ENCODE assay signal across 12 cellular contexts in the genomic region with DNA sequence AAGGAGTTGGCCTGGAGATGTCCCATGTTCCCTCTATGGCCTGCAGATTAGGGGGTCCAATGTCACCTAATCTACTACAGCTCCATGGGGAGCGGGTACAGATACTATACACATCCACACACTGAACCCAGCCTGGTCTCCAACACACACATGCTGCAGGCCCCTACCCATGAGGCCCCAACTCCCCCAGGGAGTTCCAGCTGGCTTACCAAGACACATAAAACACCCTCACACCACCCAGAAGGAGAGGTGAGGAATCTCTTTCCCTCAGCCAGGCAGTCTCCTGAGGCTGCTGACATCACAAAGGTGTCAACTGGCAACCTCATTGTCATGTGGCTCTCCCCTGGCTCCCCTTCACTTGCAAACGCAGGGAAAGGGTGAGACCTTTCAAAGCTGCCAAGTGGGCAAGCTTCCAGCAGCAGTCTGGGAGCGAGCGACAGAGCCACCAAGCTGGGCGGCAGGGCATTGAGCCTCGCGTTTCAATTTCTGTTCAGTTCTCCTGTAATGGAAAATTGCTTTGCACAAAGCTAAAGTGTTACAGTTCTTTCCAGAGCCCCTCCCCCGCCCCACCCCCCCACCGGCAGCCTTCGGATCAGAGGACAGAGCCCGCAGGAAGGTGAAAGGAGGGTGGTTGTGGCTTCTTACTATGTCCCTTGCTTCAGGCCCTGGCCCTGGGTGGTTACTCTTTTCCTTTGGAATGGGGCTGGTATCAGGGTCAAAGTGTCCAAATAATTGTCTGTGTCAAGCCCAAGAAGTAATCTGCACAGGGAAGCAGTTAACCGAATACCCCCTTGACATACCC. TPM values are rescaled to one million over a fixed set of nuclear protein-coding genes. Genes with fewer than 3 reads are reported as not detected.
DNase-seq lines count a peak whose midpoint lies in the region; ATAC-seq, FAIRE-seq and TF ChIP-seq lines count a peak whose summit lies in the region.
"Had no signal": no experiment of that assay in that cellular context is flagged by ENCODE, and none has a peak within 500 bp of the region (broad histone marks: within the 10 kb centered on the region; RNA-seq: fewer than 3 reads in every experiment).

A gene with protein sequence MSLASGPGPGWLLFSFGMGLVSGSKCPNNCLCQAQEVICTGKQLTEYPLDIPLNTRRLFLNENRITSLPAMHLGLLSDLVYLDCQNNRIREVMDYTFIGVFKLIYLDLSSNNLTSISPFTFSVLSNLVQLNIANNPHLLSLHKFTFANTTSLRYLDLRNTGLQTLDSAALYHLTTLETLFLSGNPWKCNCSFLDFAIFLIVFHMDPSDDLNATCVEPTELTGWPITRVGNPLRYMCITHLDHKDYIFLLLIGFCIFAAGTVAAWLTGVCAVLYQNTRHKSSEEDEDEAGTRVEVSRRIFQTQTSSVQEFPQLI (plus strand): TSS at position 350 of the 802 bp plus-strand sequence. CDS start 297 bp downstream, at position 647.

- H3K36me3 ChIP-seq in adrenal gland (replicated peaks in 1 of 2): no peaks in the 10 kb centered on the region
- no peaks in the 10 kb centered on the region for H3K36me3 ChIP-seq in thyroid gland
- no peaks in the 10 kb centered on the region for H3K36me3 ChIP-seq in CD4-positive, alpha-beta memory T cell (ENCODE audit: insufficient read depth, low read length)

- no peaks in the 10 kb centered on the region for H3K4me1 ChIP-seq in adrenal gland (replicated peaks in 1 of 2)
- peaks cover 12 to 60% of the 10 kb centered on the region in 2 donors for H3K4me1 ChIP-seq in thyroid gland
- H3K4me1 ChIP-seq in CD4-positive, alpha-beta memory T cell (ENCODE audit: insufficient read depth, low read length): no peaks in the 10 kb centered on the region

- WGBS in adrenal gland, 4 donors: 8 to 25% (median 17%) methylated on average over 8 to 12 of the region's 12 CpGs
- 10 to 15% methylated on average over 11 to 12 of the region's 12 CpGs for WGBS in thyroid gland, 2 donors

- H3K36me3 Mint-ChIP-seq in activated CD4-positive, alpha-beta T cell treated with anti-CD3 and anti-CD28 coated beads for 36 hours (ENCODE audit: low read depth): no peaks in the 10 kb centered on the region
- no peaks in the 10 kb centered on the region for H3K36me3 Mint-ChIP-seq in activated CD4-positive, alpha-beta T cell treated with anti-CD3 and anti-CD28 coated beads, Interleukin-2, amount 10 ng/mL, durations not matched to agents 24 days and 14 days (ENCODE audit: low read depth)
- no peaks in the 10 kb centered on the region for H3K36me3 Mint-ChIP-seq in CD4-positive, alpha-beta memory T cell

- H3K4me3 Mint-ChIP-seq in activated CD4-positive, alpha-beta T cell treated with anti-CD3 and anti-CD28 coated beads for 36 hours: no peak within 1 kb of the TSS
- H3K4me3 Mint-ChIP-seq in activated CD4-positive, alpha-beta T cell treated with anti-CD3 and anti-CD28 coated beads, Interleukin-2, amount 10 ng/mL, durations not matched to agents 24 days and 14 days: no peak within 1 kb of the TSS
- no peak within 1 kb of the TSS for H3K4me3 Mint-ChIP-seq in CD4-positive, alpha-beta memory T cell

- peak; percentile 9 for ATAC-seq in activated CD4-positive, alpha-beta T cell treated with anti-CD3 and anti-CD28 coated beads for 36 hours
- no peak for ATAC-seq in GM21526 (IDR thresholded peaks at IDR 0.05; ENCODE audit: low FRiP score, unreplicated experiment)

- peak; percentile 55 for FAIRE-seq in islet of Langerhans (lab: Jason Lieb, UNC)
- FAIRE-seq: keratinocyte had no signal

- no peak within 1 kb of the TSS for H3K27ac ChIP-seq in adrenal gland
- H3K27ac ChIP-seq in thyroid gland: peak within 1 kb of the TSS in 1 of 3 donors; percentile 27
- H3K27ac ChIP-seq in CD4-positive, alpha-beta memory T cell (ENCODE audit: low read depth, low read length): no peak within 1 kb of the TSS

- no peak within 1 kb of the TSS for H3K4me3 ChIP-seq in adrenal gland
- no peak within 1 kb of the TSS for H3K4me3 ChIP-seq in thyroid gland (replicated peaks in 1 of 3)
- H3K4me3 ChIP-seq in CD4-positive, alpha-beta memory T cell (ENCODE audit: low read length in 2 of 2): no peak within 1 kb of the TSS

- no peak for TF ChIP-seq CTCF in adrenal gland (IDR thresholded peaks at IDR 0.05)
- peak in 2 of 6 experiments; percentile 13 to 30 for TF ChIP-seq CTCF in thyroid gland (IDR thresholded peaks at IDR 0.05)

- peak; percentile 7 for DNase-seq in activated CD4-positive, alpha-beta T cell treated with anti-CD3 and anti-CD28 coated beads for 36 hours
- DNase-seq in activated CD4-positive, alpha-beta T cell treated with anti-CD3 and anti-CD28 coated beads, Interleukin-2, amount 10 ng/mL, durations not matched to agents 24 days and 14 days: no peak
- peak; percentile 54 to 74 (median 69) for DNase-seq in adrenal gland
- peak; percentile 92 to 94 for DNase-seq in thyroid gland
- no peak for DNase-seq in CD4-positive, alpha-beta memory T cell
- DNase-seq in ecto neural progenitor cell (ENCODE audit: low spot score): no peak
- DNase-seq: activated CD4-positive, CD25-positive, alpha-beta regulatory T cell; NCI-H146 had no signal

- peaks cover 33% of the 10 kb centered on the region for H3K27me3 Mint-ChIP-seq in activated CD4-positive, alpha-beta T cell treated with anti-CD3 and anti-CD28 coated beads for 36 hours
- H3K27me3 Mint-ChIP-seq in activated CD4-positive, alpha-beta T cell treated with anti-CD3 and anti-CD28 coated beads, Interleukin-2, amount 10 ng/mL, durations not matched to agents 24 days and 14 days: peaks cover 43% of the 10 kb centered on the region
- peaks cover 27 to 40% of the 10 kb centered on the region in 2 donors for H3K27me3 Mint-ChIP-seq in CD4-positive, alpha-beta memory T cell

- H3K9me3 ChIP-seq in adrenal gland (replicated peaks in 1 of 3): no peaks in the 10 kb centered on the region
- no peaks in the 10 kb centered on the region for H3K9me3 ChIP-seq in thyroid gland
- H3K9me3 ChIP-seq in CD4-positive, alpha-beta memory T cell (ENCODE audit: control insufficient read depth in 1 of 2, low read length in 2 of 2): no peaks in the 10 kb centered on the region

- no peaks in the 10 kb centered on the region for H3K4me1 Mint-ChIP-seq in activated CD4-positive, alpha-beta T cell treated with anti-CD3 and anti-CD28 coated beads for 36 hours
- H3K4me1 Mint-ChIP-seq in activated CD4-positive, alpha-beta T cell treated with anti-CD3 and anti-CD28 coated beads, Interleukin-2, amount 10 ng/mL, durations not matched to agents 24 days and 14 days: no peaks in the 10 kb centered on the region
- H3K4me1 Mint-ChIP-seq in CD4-positive, alpha-beta memory T cell: no peaks in the 10 kb centered on the region

- TF ChIP-seq POLR2A in adrenal gland (IDR thresholded peaks at IDR 0.05): no peak
- TF ChIP-seq POLR2A in thyroid gland (IDR thresholded peaks at IDR 0.05): no peak

- peaks cover 7% of the 10 kb centered on the region for H3K27me3 ChIP-seq in adrenal gland
- no peaks in the 10 kb centered on the region for H3K27me3 ChIP-seq in thyroid gland
- no peaks in the 10 kb centered on the region for H3K27me3 ChIP-seq in CD4-positive, alpha-beta memory T cell (ENCODE audit: insufficient read depth, low read length)

- CTCF ChIA-PET in activated CD4-positive, alpha-beta T cell treated with anti-CD3 and anti-CD28 coated beads for 36 hours (lab: Charles Lee): no interaction called here
- CTCF ChIA-PET in CD4-positive, alpha-beta memory T cell (lab: Charles Lee; ENCODE audit: partially characterized antibody): no interaction called here

- no peak within 1 kb of the TSS for H3K27ac Mint-ChIP-seq in activated CD4-positive, alpha-beta T cell treated with anti-CD3 and anti-CD28 coated beads for 36 hours
- no peak within 1 kb of the TSS for H3K27ac Mint-ChIP-seq in activated CD4-positive, alpha-beta T cell treated with anti-CD3 and anti-CD28 coated beads, Interleukin-2, amount 10 ng/mL, durations not matched to agents 24 days and 14 days
- H3K27ac Mint-ChIP-seq in CD4-positive, alpha-beta memory T cell: no peak within 1 kb of the TSS

- POLR2A ChIA-PET in activated CD4-positive, alpha-beta T cell treated with anti-CD3 and anti-CD28 coated beads for 36 hours (lab: Charles Lee): interaction anchor here (0.7 kb wide), 1 partner anchor 56 kb away, joined by 3 read pairs; no protein-coding TSS in a partner anchor
- POLR2A ChIA-PET in CD4-positive, alpha-beta memory T cell (lab: Charles Lee; ENCODE audit: partially characterized antibody): no interaction called here

- H3K9me3 Mint-ChIP-seq in activated CD4-positive, alpha-beta T cell treated with anti-CD3 and anti-CD28 coated beads for 36 hours (ENCODE audit: low read depth): no peaks in the 10 kb centered on the region
- H3K9me3 Mint-ChIP-seq in activated CD4-positive, alpha-beta T cell treated with anti-CD3 and anti-CD28 coated beads, Interleukin-2, amount 10 ng/mL, durations not matched to agents 24 days and 14 days: no peaks in the 10 kb centered on the region
- H3K9me3 Mint-ChIP-seq in CD4-positive, alpha-beta memory T cell: no peaks in the 10 kb centered on the region

- intact Hi-C loops in activated CD4-positive, alpha-beta T cell treated with anti-CD3 and anti-CD28 coated beads for 36 hours (cut with DNase I, micrococcal nuclease): no loop called here
- intact Hi-C loops in activated CD4-positive, alpha-beta T cell treated with anti-CD3 and anti-CD28 coated beads, Interleukin-2, amount 10 ng/mL, durations not matched to agents 24 days and 14 days (cut with micrococcal nuclease): no loop called here
- intact Hi-C loops in adrenal gland (cut with DNase I) (no loop called here), thyroid gland (cut with DNase I) (no loop called here)
- intact Hi-C loops in CD4-positive, alpha-beta memory T cell (cut with micrococcal nuclease): no loop called here

RNA-seq across cellular contexts. Expression of the gene that starts here (rescaled TPM):
- not detected for total RNA-seq in activated CD4-positive, alpha-beta T cell treated with anti-CD3 and anti-CD28 coated beads for 36 hours
- total RNA-seq in activated CD4-positive, alpha-beta T cell treated with anti-CD3 and anti-CD28 coated beads, Interleukin-2, amount 10 ng/mL, durations not matched to agents 24 days and 14 days: not detected in 2 replicates
- total RNA-seq in adrenal gland: not detected
- polyA plus RNA-seq in adrenal gland: not detected
- under 1 TPM in 1 of 4 donors, not detected in 3; 0.27 TPM for total RNA-seq in thyroid gland
- total RNA-seq in CD4-positive, alpha-beta memory T cell: not detected
- polyA plus RNA-seq in CD4-positive, alpha-beta memory T cell: not detected
- total RNA-seq: bronchial epithelial cell had no signal
- polyA plus RNA-seq: keratinocyte had no signal

Comparison
In these comparisons a context has a peak if more than half of its experiments do, and no peak if none do; other contexts are left out.
1. Peak in DNase-seq and ATAC-seq in activated CD4-positive, alpha-beta T cell treated with anti-CD3 and anti-CD28 coated beads for 36 hours; RNA of the gene not detected or under 1 TPM.
2. Peak in DNase-seq in adrenal gland; RNA of the gene not detected or under 1 TPM.
3. Peak in DNase-seq in thyroid gland; RNA of the gene not detected or under 1 TPM.